In the genomic region with DNA sequence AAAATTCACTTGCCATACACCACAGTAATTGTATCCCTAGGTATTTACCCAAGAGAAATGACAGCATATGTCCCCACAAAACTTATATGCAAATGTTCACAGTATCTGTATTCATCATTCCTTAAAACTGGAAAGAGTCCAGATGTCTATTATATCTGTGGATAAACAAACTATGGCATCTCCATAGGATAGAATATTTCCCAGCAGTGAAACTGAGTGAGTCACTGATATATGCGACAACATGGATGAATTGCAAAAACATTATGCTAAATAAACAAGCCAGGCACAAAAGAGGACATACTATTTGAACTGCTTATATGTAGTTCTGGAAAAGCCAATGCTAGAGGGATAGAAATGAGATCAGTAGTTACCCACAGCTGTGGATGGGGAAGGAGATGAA, we compare ENCODE assay signal across 25 cellular contexts.
A peak's percentile ranks its signal among the peaks of the same experiment; 100 is the strongest.
DNase-seq lines count a peak whose midpoint lies in the region; ATAC-seq and TF ChIP-seq lines count a peak whose summit lies in the region.
"Had no signal": no experiment of that assay in that cellular context is flagged by ENCODE, and none has a peak within 500 bp of the region (broad histone marks: within the 10 kb centered on the region; RNA-seq: fewer than 3 reads in every experiment).

No MANE protein-coding gene starts in this region.

- WGBS in mesenchymal stem cell: no CpG with 5 or more reads among the region's 1 CpG

- H3K18ac ChIP-seq in mesenchymal stem cell (ENCODE audit: low read depth in 1 of 2, low read length in 2 of 2): no peak overlapping the region

- H3K4ac ChIP-seq in mesenchymal stem cell (ENCODE audit: low read depth in 1 of 2, low read length in 2 of 2): no peak overlapping the region

- H3K36me3 ChIP-seq in mesenchymal stem cell (ENCODE audit: control insufficient read depth in 1 of 2, insufficient read depth in 2 of 2, low read depth in 1 of 2, low read length in 2 of 2) (no peaks in the 10 kb centered on the region), MG63 (no peaks in the 10 kb centered on the region)
- H3K36me3 ChIP-seq: lower lobe of right lung, upper lobe of left lung, WERI-Rb-1 had no signal

- DNase-seq in EH (ENCODE audit: low read depth): peak; percentile 40
- DNase-seq in NCI-H1694 (lab: John Stamatoyannopoulos, UW): peak; percentile 9
- peak; percentile 3 for DNase-seq in amniotic epithelial cell (ENCODE audit: low read depth)
- DNase-seq in mesenchymal stem cell: peak; percentile 63
- no peak for DNase-seq in stimulated activated CD8-positive, alpha-beta memory T cell treated with anti-CD3 and anti-CD28 coated beads, Interleukin-4, amount 100 ng/mL, for 48 hours
- DNase-seq in midbrain (lab: John Stamatoyannopoulos, UW): no peak
- DNase-seq in WTC11 (ENCODE audit: low spot score): no peak
- DNase-seq in MG63: no peak
- DNase-seq: activated CD4-positive, alpha-beta T cell treated with anti-CD3 and anti-CD28 coated beads, Interleukin-2, amount 50 U/mL, for 1 hour; activated CD8-positive, alpha-beta memory T cell treated with anti-CD3 and anti-CD28 coated beads, Interleukin-2, amount 10 ng/mL, durations not matched to agents 7 days and 5 days; activated naive CD4-positive, alpha-beta T cell treated with anti-CD3 and anti-CD28 coated beads for 36 hours; activated T-cell treated with anti-CD3 and anti-CD28 coated beads, Interleukin-2, amount 50 U/mL, for 72 hours; amygdala; central memory CD4-positive, alpha-beta T cell; GOT3; Karpas-422; kidney glomerular epithelial cell; lower lobe of right lung; NCI-H2081 treated with DMSO at 0.1 percent for 48 hours; NCI-H524 treated with DMSO at 0.1 percent for 48 hours; psoas muscle; T-helper 9 cell; upper lobe of left lung; WERI-Rb-1 had no signal

- no peak overlapping the region for H3K4me2 ChIP-seq in mesenchymal stem cell (ENCODE audit: low read length, poor library complexity, severe bottlenecking)

- H4K8ac ChIP-seq in mesenchymal stem cell (ENCODE audit: low read length): no peak overlapping the region

- H3K23ac ChIP-seq in mesenchymal stem cell (ENCODE audit: low read length in 2 of 2): no peak overlapping the region

- no peaks in the 10 kb centered on the region for H3K9me3 ChIP-seq in mesenchymal stem cell (ENCODE audit: control insufficient read depth, low read length)
- no peaks in the 10 kb centered on the region for H3K9me3 ChIP-seq in MG63
- H3K9me3 ChIP-seq: lower lobe of right lung, psoas muscle, upper lobe of left lung had no signal

- H2BK12ac ChIP-seq in mesenchymal stem cell (ENCODE audit: low read length in 2 of 2): no peak overlapping the region

- no peak overlapping the region for H2BK15ac ChIP-seq in mesenchymal stem cell (ENCODE audit: low read depth, poor library complexity, severe bottlenecking)

- H3K14ac ChIP-seq in mesenchymal stem cell (ENCODE audit: low read length in 2 of 2): no peak overlapping the region

- H2AK5ac ChIP-seq in mesenchymal stem cell (ENCODE audit: low read length, severe bottlenecking): no peak overlapping the region

- no peak overlapping the region for H4K91ac ChIP-seq in mesenchymal stem cell (ENCODE audit: low read length)

- POLR2A ChIA-PET in WTC11 (lab: Charles Lee): no interaction called here

- CTCF ChIA-PET in WTC11 (lab: Charles Lee): no interaction called here

- no peaks in the 10 kb centered on the region for H3K4me1 ChIP-seq in mesenchymal stem cell (ENCODE audit: control insufficient read depth, insufficient read depth, low read depth, low read length)
- H3K4me1 ChIP-seq: lower lobe of right lung, psoas muscle, upper lobe of left lung had no signal

- no peaks in the 10 kb centered on the region for H3K79me1 ChIP-seq in mesenchymal stem cell (replicated peaks; ENCODE audit: low read length, poor library complexity, severe bottlenecking)

- H3K9ac ChIP-seq in mesenchymal stem cell (ENCODE audit: low read length): no peak overlapping the region

- H3K4me3 ChIP-seq in mesenchymal stem cell (ENCODE audit: insufficient read depth in 1 of 2, low read depth in 1 of 2, low read length in 2 of 2) (no peak overlapping the region), MG63 (no peak overlapping the region)
- H3K4me3 ChIP-seq: lower lobe of right lung, psoas muscle, upper lobe of left lung had no signal

- no peak overlapping the region for H2BK120ac ChIP-seq in mesenchymal stem cell (ENCODE audit: low read depth, low read length)

- 0 out of 2 replicates have a peak, but pooled peaks cover 3% of the 10 kb centered on the region for H3K4me1 Mint-ChIP-seq in WTC11
- H3K4me1 Mint-ChIP-seq: activated CD8-positive, alpha-beta memory T cell treated with anti-CD3 and anti-CD28 coated beads, Interleukin-2, amount 10 ng/mL, durations not matched to agents 7 days and 5 days had no signal

- H3K27ac ChIP-seq in mesenchymal stem cell (ENCODE audit: low read length, poor library complexity, severe bottlenecking): no peak overlapping the region
- H3K27ac ChIP-seq: lower lobe of right lung, psoas muscle, upper lobe of left lung, WERI-Rb-1 had no signal

- H3K4me3 Mint-ChIP-seq in WTC11: no peak overlapping the region
- H3K4me3 Mint-ChIP-seq: activated CD8-positive, alpha-beta memory T cell treated with anti-CD3 and anti-CD28 coated beads, Interleukin-2, amount 10 ng/mL, durations not matched to agents 7 days and 5 days; activated naive CD4-positive, alpha-beta T cell treated with anti-CD3 and anti-CD28 coated beads for 36 hours; activated T-cell treated with anti-CD3 and anti-CD28 coated beads, Interleukin-2, amount 50 U/mL, for 72 hours; dendritic cell treated with granulocyte-macrophage colony-stimulating factor and Interleukin-4, amounts not matched to agents 40 ng/mL and 50 ng/mL, for 4 days had no signal

- H2AFZ ChIP-seq in mesenchymal stem cell (ENCODE audit: low read depth, low read length): no peak overlapping the region

- no peaks in the 10 kb centered on the region for H3K27me3 Mint-ChIP-seq in WTC11 (ENCODE audit: low read depth)
- H3K27me3 Mint-ChIP-seq: activated CD8-positive, alpha-beta memory T cell treated with anti-CD3 and anti-CD28 coated beads, Interleukin-2, amount 10 ng/mL, durations not matched to agents 7 days and 5 days; dendritic cell treated with granulocyte-macrophage colony-stimulating factor and Interleukin-4, amounts not matched to agents 40 ng/mL and 50 ng/mL, for 4 days had no signal

- no peak overlapping the region for H2BK5ac ChIP-seq in mesenchymal stem cell (ENCODE audit: low read depth, low read length, poor library complexity, severe bottlenecking)

- H3K9me3 Mint-ChIP-seq in WTC11: no peaks in the 10 kb centered on the region
- H3K9me3 Mint-ChIP-seq: activated naive CD4-positive, alpha-beta T cell treated with anti-CD3 and anti-CD28 coated beads for 36 hours; activated T-cell treated with anti-CD3 and anti-CD28 coated beads, Interleukin-2, amount 50 U/mL, for 72 hours; dendritic cell treated with granulocyte-macrophage colony-stimulating factor and Interleukin-4, amounts not matched to agents 40 ng/mL and 50 ng/mL, for 4 days had no signal

- no peak for ATAC-seq in WTC11
- ATAC-seq: activated CD8-positive, alpha-beta memory T cell treated with anti-CD3 and anti-CD28 coated beads, Interleukin-2, amount 10 ng/mL, durations not matched to agents 7 days and 5 days; activated T-cell treated with anti-CD3 and anti-CD28 coated beads, Interleukin-2, amount 50 U/mL, for 72 hours; lower lobe of right lung; psoas muscle had no signal

- no peak for TF ChIP-seq CTCF in WTC11 (IDR thresholded peaks at IDR 0.05)

- H3K27me3 ChIP-seq in mesenchymal stem cell (ENCODE audit: control insufficient read depth in 1 of 2, insufficient read depth in 1 of 2, low read length in 2 of 2) (no peaks in the 10 kb centered on the region), MG63 (no peaks in the 10 kb centered on the region)
- H3K27me3 ChIP-seq: upper lobe of left lung had no signal

- H3K27ac Mint-ChIP-seq in WTC11: no peak overlapping the region
- H3K27ac Mint-ChIP-seq: activated CD8-positive, alpha-beta memory T cell treated with anti-CD3 and anti-CD28 coated beads, Interleukin-2, amount 10 ng/mL, durations not matched to agents 7 days and 5 days; activated naive CD4-positive, alpha-beta T cell treated with anti-CD3 and anti-CD28 coated beads for 36 hours; activated T-cell treated with anti-CD3 and anti-CD28 coated beads, Interleukin-2, amount 50 U/mL, for 72 hours; dendritic cell treated with granulocyte-macrophage colony-stimulating factor and Interleukin-4, amounts not matched to agents 40 ng/mL and 50 ng/mL, for 4 days had no signal

- no peaks in the 10 kb centered on the region for H3K36me3 Mint-ChIP-seq in WTC11
- H3K36me3 Mint-ChIP-seq: activated CD8-positive, alpha-beta memory T cell treated with anti-CD3 and anti-CD28 coated beads, Interleukin-2, amount 10 ng/mL, durations not matched to agents 7 days and 5 days had no signal

TF ChIP-seq in WTC11, 78 proteins besides CTCF, POLR2A, EP300 and RAD21 (continues in another document):
- TF ChIP-seq, protein P1, sequence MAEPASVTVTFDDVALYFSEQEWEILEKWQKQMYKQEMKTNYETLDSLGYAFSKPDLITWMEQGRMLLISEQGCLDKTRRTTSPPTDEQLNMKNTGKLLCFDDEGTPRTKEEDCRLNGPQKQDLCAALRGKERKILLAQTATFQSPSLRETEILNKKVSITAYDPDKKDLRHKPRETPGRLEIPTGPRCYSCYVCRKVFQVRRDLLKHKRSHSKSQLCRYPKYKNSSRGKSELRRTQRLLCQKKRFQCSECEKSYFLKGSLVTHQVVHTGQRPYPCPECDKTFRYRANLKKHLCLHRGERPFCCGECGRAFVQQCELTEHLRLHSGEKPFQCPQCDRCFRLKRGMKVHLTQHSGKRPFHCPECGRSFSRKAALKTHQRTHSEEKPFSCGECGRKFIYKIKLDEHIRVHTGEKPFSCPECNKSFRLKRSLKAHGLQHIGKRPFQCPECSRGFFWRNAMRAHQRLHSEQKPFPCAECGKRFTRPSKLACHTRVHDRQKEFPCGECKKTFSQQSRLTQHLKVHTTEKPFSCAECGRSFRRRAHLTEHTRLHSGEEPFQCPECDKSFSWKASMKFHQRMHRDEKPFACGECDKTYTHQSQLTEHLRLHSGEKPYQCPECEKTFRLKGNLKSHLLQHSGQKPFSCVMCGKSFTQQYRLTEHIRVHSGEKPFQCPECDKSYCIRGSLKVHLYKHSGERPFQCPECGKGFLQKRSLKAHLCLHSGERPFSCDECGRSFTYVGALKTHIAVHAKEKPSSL (CRISPR knock-in tag; conservative IDR thresholded peaks at IDR 0.05): no peak
- no peak for TF ChIP-seq ATF1 (CRISPR knock-in tag; IDR thresholded peaks at IDR 0.05)
- no peak for TF ChIP-seq ZNF416 (CRISPR knock-in tag; IDR thresholded peaks at IDR 0.05)

Comparison
In these comparisons a context has a peak if more than half of its experiments do, and no peak if none do; other contexts are left out.
1. DNase-seq: peak in EH (single experiment), NCI-H1694 (single experiment), amniotic epithelial cell (single experiment) and mesenchymal stem cell (single experiment); none in stimulated activated CD8-positive, alpha-beta memory T cell treated with anti-CD3 and anti-CD28 coated beads, Interleukin-4, amount 100 ng/mL, for 48 hours (single experiment), midbrain (single experiment), WTC11 (single experiment) and MG63 (single experiment).